In the genomic region with DNA sequence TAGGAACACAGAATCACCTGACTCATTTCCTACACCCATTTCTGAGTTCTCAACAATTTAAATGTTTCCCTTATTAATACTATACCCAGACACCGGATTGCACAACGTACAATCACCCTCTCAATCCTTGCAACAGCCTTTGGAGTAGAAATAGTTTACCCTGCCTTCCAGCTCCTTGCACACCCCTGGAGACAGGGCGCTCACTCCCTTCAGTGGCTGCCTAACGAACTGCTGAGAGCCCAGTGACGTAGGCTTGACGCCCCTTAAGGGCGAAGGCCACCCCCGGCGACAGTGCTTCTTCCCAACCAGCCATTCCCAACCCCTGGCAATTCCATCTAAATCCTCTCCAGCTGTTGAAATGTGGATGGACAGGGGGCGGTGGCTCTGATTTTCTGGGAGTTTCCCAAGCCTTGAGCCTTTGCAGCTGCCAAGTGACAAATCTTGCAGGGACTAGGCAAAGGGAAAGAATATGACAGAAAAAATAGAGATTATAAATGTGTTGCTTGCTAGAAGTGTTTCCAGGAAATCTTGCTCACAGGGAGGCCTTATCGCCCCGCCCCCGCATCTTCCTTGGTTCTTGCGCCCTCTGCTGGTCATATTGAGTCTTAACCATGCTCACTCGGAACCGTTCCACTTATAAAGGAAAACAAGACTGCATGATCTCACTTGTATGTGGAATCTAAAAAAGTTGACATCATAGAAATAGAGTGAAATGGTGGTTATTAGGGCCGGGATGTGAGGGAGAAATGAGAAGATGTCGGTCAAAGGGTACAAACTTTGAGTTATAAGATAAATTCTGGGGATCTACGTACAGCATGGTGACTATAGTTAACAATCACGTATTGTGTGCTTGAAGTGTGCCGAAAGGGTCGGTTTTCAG, we compare ENCODE assay signal across 8 cellular contexts. TPM values are rescaled to one million over a fixed set of nuclear protein-coding genes. Genes with fewer than 3 reads are reported as not detected.
DNase-seq lines count a peak whose midpoint lies in the region; ATAC-seq and TF ChIP-seq lines count a peak whose summit lies in the region.

No MANE protein-coding gene starts in this region.

- H3K4me3 ChIP-seq in IMR-90 (ENCODE audit: insufficient read depth, low read depth, low read length): no peak overlapping the region
- no peak overlapping the region for H3K4me3 ChIP-seq in OCI-LY3 (ENCODE audit: low read length)
- no peak overlapping the region for H3K4me3 ChIP-seq in epithelial cell of esophagus (ENCODE audit: low read length)

- intact Hi-C loops in IMR-90 (cut with micrococcal nuclease): loop anchor here (1.0 to 10.0 kb wide), 4 partner anchors 136 to 798 kb away; no protein-coding TSS in a partner anchor

- H3K4ac ChIP-seq in IMR-90 (ENCODE audit: low read depth, low read length): no peak overlapping the region

- ATAC-seq in IMR-90 (ENCODE audit: low read depth): peak; percentile 85
- ATAC-seq in naive B cell (ENCODE audit: low read depth in 2 of 2): peak; percentile 48 to 62
- ATAC-seq in HG02763 (IDR thresholded peaks at IDR 0.05; ENCODE audit: unreplicated experiment): no peak

- H4K8ac ChIP-seq in IMR-90 (ENCODE audit: low read depth in 2 of 2, low read length in 2 of 2): no peak overlapping the region

- CTCF ChIA-PET in IMR-90 (lab: Yijun Ruan, JAX): interaction anchor here (0.8 to 1.3 kb wide), 2 partner anchors 280 to 284 kb away, joined by 3 to 6 read pairs; no protein-coding TSS in a partner anchor

- H2BK120ac ChIP-seq in IMR-90 (ENCODE audit: low read depth, low read length): no peak overlapping the region

- no peak overlapping the region for H2BK20ac ChIP-seq in IMR-90 (ENCODE audit: low read depth, low read length)

- no peak overlapping the region for H3K14ac ChIP-seq in IMR-90 (replicated peaks; ENCODE audit: low read depth, low read length)

- dilution Hi-C loops in IMR-90 (cut with HindIII; ENCODE audit: low sequenced_read_pairs, unreplicated experiment): no loop called here

- H3K27ac Mint-ChIP-seq in naive B cell: no peak overlapping the region

- no peaks in the 10 kb centered on the region; the same call in 1 of the 2 replicates for H4K20me1 ChIP-seq in IMR-90 (ENCODE audit: insufficient read depth, low read length)
- H4K20me1 ChIP-seq in OCI-LY3 (ENCODE audit: insufficient read depth, low read length): no peaks in the 10 kb centered on the region

- 20% methylated on average over 3 of the region's 22 CpGs; no CpG with 5 or more reads in 1 of the 2 experiments for WGBS in IMR-90 (ENCODE audit: extremely low coverage in 2 of 2, insufficient read length in 1 of 2), 2 experiments

- no peak overlapping the region for H3K23ac ChIP-seq in IMR-90 (ENCODE audit: low read depth, low read length)

- H3K56ac ChIP-seq in IMR-90 (ENCODE audit: extremely low read depth, insufficient read depth, low read length): no peak overlapping the region

- H3K27ac ChIP-seq in IMR-90 (ENCODE audit: insufficient read depth, low read length): no peak overlapping the region
- no peak overlapping the region for H3K27ac ChIP-seq in OCI-LY3 (ENCODE audit: low read length)

- TF ChIP-seq CTCF in IMR-90 (conservative IDR thresholded peaks at IDR 0.05; ENCODE audit: low read depth, low read length): peak; percentile 92
- TF ChIP-seq CTCF in OCI-LY3 (IDR thresholded peaks at IDR 0.05; ENCODE audit: low read depth, low read length): peak; percentile 77
- TF ChIP-seq CTCF in epithelial cell of esophagus (IDR thresholded peaks at IDR 0.05; ENCODE audit: insufficient read depth, low read depth, low read length, missing control alignments): peak; percentile 81

- H3K27me3 Mint-ChIP-seq in naive B cell: peaks cover 38 to 89% (median 73%) of the 10 kb centered on the region in 3 donors

- no peaks in the 10 kb centered on the region for H3K79me2 ChIP-seq in OCI-LY3 (ENCODE audit: low read length)

- no peak overlapping the region for H4K5ac ChIP-seq in IMR-90 (ENCODE audit: low read depth, low read length)

- H2BK5ac ChIP-seq in IMR-90 (ENCODE audit: low read depth, low read length, poor library complexity, severe bottlenecking): no peak overlapping the region

- H3K9me1 ChIP-seq in IMR-90 (ENCODE audit: insufficient read depth, low read length): no peaks in the 10 kb centered on the region

- POLR2A ChIA-PET in IMR-90 (lab: Charles Lee; ENCODE audit: unreplicated experiment): no interaction called here

- H3K36me3 ChIP-seq in IMR-90 (ENCODE audit: control insufficient read depth, insufficient read depth, low read length) (no peaks in the 10 kb centered on the region), OCI-LY3 (replicated peaks; ENCODE audit: low read depth, low read length) (no peaks in the 10 kb centered on the region)

- no peak overlapping the region for H3K9ac ChIP-seq in IMR-90 (ENCODE audit: low read depth, low read length)
- H3K9ac ChIP-seq in OCI-LY3 (ENCODE audit: low read length): no peak overlapping the region

- TF ChIP-seq POLR2A in IMR-90 (IDR thresholded peaks at IDR 0.05; ENCODE audit: low read depth, low read length): no peak

- in situ Hi-C loops in IMR-90 (cut with MboI; ENCODE audit: low sequenced_read_pairs): loop anchor here (5.0 to 25.0 kb wide), 3 partner anchors 270 to 800 kb away; no protein-coding TSS in a partner anchor

- H3K4me3 Mint-ChIP-seq in naive B cell: peak overlapping the region in 1 of 8 donors; percentile 26

- no peak overlapping the region for H2AK9ac ChIP-seq in IMR-90 (replicated peaks; ENCODE audit: low read depth, low read length, poor library complexity)

- no peak overlapping the region for H3K18ac ChIP-seq in IMR-90 (ENCODE audit: low read depth, low read length)

- H2BK15ac ChIP-seq in IMR-90 (ENCODE audit: low read depth, low read length): no peak overlapping the region

- peaks cover 1% of the 10 kb centered on the region; the same call in 1 of the 2 replicates for H3K4me1 ChIP-seq in IMR-90 (ENCODE audit: control insufficient read depth, insufficient read depth, low read length)
- peaks cover 5% of the 10 kb centered on the region for H3K4me1 ChIP-seq in OCI-LY3 (ENCODE audit: low read length)

- H3K27me3 ChIP-seq in IMR-90 (ENCODE audit: control insufficient read depth, insufficient read depth, low read length) (peaks cover 52% of the 10 kb centered on the region), OCI-LY3 (ENCODE audit: low read depth, low read length) (peaks cover 3% of the 10 kb centered on the region)

- H3K4me2 ChIP-seq in IMR-90 (ENCODE audit: low read depth, low read length): no peak overlapping the region
- no peak overlapping the region for H3K4me2 ChIP-seq in OCI-LY3 (ENCODE audit: low read length)

- H3K9me3 ChIP-seq in IMR-90 (ENCODE audit: control insufficient read depth, insufficient read depth, low read length) (no peaks in the 10 kb centered on the region; the same call in 1 of the 2 replicates), OCI-LY3 (ENCODE audit: insufficient read depth, low read length) (no peaks in the 10 kb centered on the region)

- no peaks in the 10 kb centered on the region for H3K9me3 Mint-ChIP-seq in naive B cell

- H3K79me1 ChIP-seq in IMR-90 (ENCODE audit: low read depth in 1 of 2, low read length in 2 of 2): no peaks in the 10 kb centered on the region

- H4K91ac ChIP-seq in IMR-90 (ENCODE audit: insufficient read depth, low read depth, low read length): no peak overlapping the region

- no peak overlapping the region for H2AK5ac ChIP-seq in IMR-90 (ENCODE audit: low read depth, low read length)

- H3K36me3 Mint-ChIP-seq in naive B cell: peaks cover 0 to 8% of the 10 kb centered on the region in 2 donors

- H2AFZ ChIP-seq in IMR-90 (replicated peaks; ENCODE audit: low read length, poor library complexity) (peak overlapping the region; percentile 2), OCI-LY3 (ENCODE audit: low read depth, low read length) (no peak overlapping the region)

- H3K4me1 Mint-ChIP-seq in naive B cell: peaks cover 30 to 41% (median 33%) of the 10 kb centered on the region in 3 donors

- no TSS peak for BruUV-seq in IMR-90 (replicated peaks; lab: Mats Ljungman, UMichigan)

- peak; percentile 79 for TF ChIP-seq RAD21 in IMR-90 (IDR thresholded peaks at IDR 0.05; ENCODE audit: low read length)

- DNase-seq in DMS79 (lab: John Stamatoyannopoulos, UW) (peak; percentile 36), IMR-90 (peak; percentile 78), epithelial cell of esophagus (ENCODE audit: low read depth) (peak; percentile 82), naive B cell (peak; percentile 68)
- peak; percentile 87 for DNase-seq in activated CD8-positive, alpha-beta memory T cell treated with anti-CD3 and anti-CD28 coated beads, Interleukin-2, amount 50 U/mL, for 48 hours
- DNase-seq in stimulated activated CD8-positive, alpha-beta memory T cell treated with anti-CD3 and anti-CD28 coated beads, Interleukin-7, amount 100 ng/mL, for 24 hours (ENCODE audit: low read depth): peak; percentile 56

TF ChIP-seq in IMR-90, 13 proteins besides CTCF, POLR2A, EP300 and RAD21 (continues in another document):
- TF ChIP-seq NFE2L2 (IDR thresholded peaks at IDR 0.05; ENCODE audit: low read depth, low read length) (no peak), CHD1 (IDR thresholded peaks at IDR 0.05; ENCODE audit: low read depth, low read length) (no peak), MAFK (IDR thresholded peaks at IDR 0.05; ENCODE audit: low read depth, low read length) (no peak), RFX5 (IDR thresholded peaks at IDR 0.05; ENCODE audit: low read depth, low read length) (no peak), CEBPB (IDR thresholded peaks at IDR 0.05; ENCODE audit: low read depth, low read length) (peak; percentile 42; the same call in 1 of the 2 replicates), SMC3 (IDR thresholded peaks at IDR 0.05; ENCODE audit: low read depth, low read length) (peak; percentile 83), RCOR1 (IDR thresholded peaks at IDR 0.05; ENCODE audit: insufficient replicate concordance, low read length) (no peak), ELK1 (IDR thresholded peaks at IDR 0.05; ENCODE audit: borderline replicate concordance, low read depth, low read length) (no peak), MXI1 (IDR thresholded peaks at IDR 0.05; ENCODE audit: borderline replicate concordance, low read depth, low read length) (no peak), FOS (IDR thresholded peaks at IDR 0.05; ENCODE audit: low read depth, low read length) (no peak), BHLHE40 (IDR thresholded peaks at IDR 0.05; ENCODE audit: low read depth, low read length) (no peak)

RNA-seq across cellular contexts. Expression of gene BARX1, which starts 7.6 kb away (rescaled TPM):
- not detected in 2 replicates for total RNA-seq in IMR-90 (2012; rRNA removed)
- polyA plus RNA-seq in IMR-90 (2012; rRNA removed) (not detected in 2 replicates), naive B cell (ENCODE audit: low read depth in 6 of 6) (not detected)
- 0.03 TPM in 1 of 2 replicates, not detected in the other for polyA plus RNA-seq in IMR-90 (2012; cell fraction: cytosol; rRNA removed)
- polyA plus RNA-seq in IMR-90 (2012; cell fraction: nucleus; rRNA removed; ENCODE audit: low replicate concordance): not detected in 2 replicates

Comparison
In these comparisons a context has a peak if more than half of its experiments do, and no peak if none do; other contexts are left out.
1. DNase-seq: peak in every context shown above with its lines; median percentile 87 in activated CD8-positive, alpha-beta memory T cell treated with anti-CD3 and anti-CD28 coated beads, Interleukin-2, amount 50 U/mL, for 48 hours; 82 in epithelial cell of esophagus; 78 in IMR-90; 68 in naive B cell; 56 in stimulated activated CD8-positive, alpha-beta memory T cell treated with anti-CD3 and anti-CD28 coated beads, Interleukin-7, amount 100 ng/mL, for 24 hours; 36 in DMS79.